In the genomic region with DNA sequence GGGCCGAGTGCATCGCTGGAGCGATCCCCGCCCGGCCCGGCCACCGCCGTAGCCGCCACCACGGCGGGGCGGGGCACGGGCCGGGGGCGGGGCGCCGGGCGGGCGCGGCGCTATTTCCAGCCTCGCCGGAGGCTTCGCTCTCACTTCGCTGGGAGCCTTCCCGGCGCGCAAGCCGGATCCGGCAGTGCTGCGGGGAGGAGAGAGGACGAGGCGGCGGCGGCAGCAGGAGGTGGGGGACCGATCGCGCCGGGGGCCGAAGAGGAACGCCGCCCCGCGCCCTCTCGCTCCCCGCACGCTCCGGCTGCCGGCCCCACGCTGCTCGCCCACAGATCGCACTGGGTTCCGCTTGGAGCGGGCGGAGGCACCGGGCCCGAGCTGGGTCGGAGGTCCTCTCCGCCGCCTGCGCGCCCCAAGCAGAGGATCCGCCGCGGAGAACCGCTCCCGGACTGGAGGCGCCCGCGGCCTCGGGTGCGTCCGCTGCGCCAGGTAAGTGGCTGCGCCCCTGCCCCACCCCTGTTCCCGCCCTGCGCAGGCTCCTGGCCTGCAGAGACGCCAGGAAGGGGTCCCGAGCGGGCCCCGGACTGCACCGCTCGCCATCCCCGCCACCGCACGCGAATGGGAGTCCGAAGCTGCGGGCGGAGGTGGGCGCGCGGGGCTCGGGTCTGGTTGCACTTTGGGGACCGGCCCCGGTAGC, we compare ENCODE assay signal across 8 cellular contexts. TPM values are rescaled to one million over a fixed set of nuclear protein-coding genes. Genes with fewer than 3 reads are reported as not detected.
A peak's percentile ranks its signal among the peaks of the same experiment; 100 is the strongest.
DNase-seq lines count a peak whose midpoint lies in the region; ATAC-seq and TF ChIP-seq lines count a peak whose summit lies in the region.

Gene CHST8, plus strand, starts transcription at position 143 of the 694 bp plus-strand sequence. CDS start 67,309 bp downstream, outside the sequence.

- peaks cover 9% of the 10 kb centered on the region for H3K27me3 ChIP-seq in rectal smooth muscle tissue (ENCODE audit: control insufficient read depth, insufficient read depth, low read length)

- H3K9ac ChIP-seq in rectal smooth muscle tissue (ENCODE audit: low read length) = no peak within 1 kb of the TSS

- TF ChIP-seq CTCF in HEK293 (tag by site-specific recombination; IDR thresholded peaks at IDR 0.05) = 0 out of 2 replicates have a peak, but pooled peaks have one; percentile 35

- CTCF ChIA-PET in HEK293 (lab: Yijun Ruan, JAX) = interaction anchor here (0.5 to 1.0 kb wide), 2 partner anchors 192 to 877 kb away, joined by 3 read pairs; no protein-coding TSS in a partner anchor

- ATAC-seq in GM21723 (IDR thresholded peaks at IDR 0.05; ENCODE audit: unreplicated experiment) (no peak), GM19328 (IDR thresholded peaks at IDR 0.05; ENCODE audit: unreplicated experiment) (no peak)

- POLR2A ChIA-PET in HEK293 (lab: Yijun Ruan, JAX) = interaction anchor here (0.6 to 2.6 kb wide), 9 partner anchors 10 to 191 kb away, joined by 3 to 9 read pairs (median 4); partner anchors contain the start of gene PEPD

- H3K4me1 ChIP-seq in HEK293 (ENCODE audit: control insufficient read depth, insufficient read depth, low read length) (peaks cover 9% of the 10 kb centered on the region), rectal smooth muscle tissue (ENCODE audit: control insufficient read depth, insufficient read depth, low read length) (no peaks in the 10 kb centered on the region)

- H3K27ac ChIP-seq in HEK293 (ENCODE audit: extremely low read depth, low read depth, low read length) = peak within 1 kb of the TSS; percentile 67; the same call in 1 of the 2 replicates
- H3K27ac ChIP-seq in rectal smooth muscle tissue (ENCODE audit: low read depth, low read length) = no peak within 1 kb of the TSS

- no peaks in the 10 kb centered on the region for H3K9me3 ChIP-seq in HEK293 (ENCODE audit: control insufficient read depth, insufficient read depth, low read depth, low read length)

- DNase-seq in RPMI7951 (ENCODE audit: low read depth) (peak; percentile 13), glomerular visceral epithelial cell (ENCODE audit: extremely low spot score) (peak; percentile 3), HCEC 1CT (no peak)
- DNase-seq in NK-92 treated with Interleukin-12 subunit alpha and Interleukin-12 subunit beta, amount 100 ng/mL, for 24 hours (lab: John Stamatoyannopoulos, UW) = no peak

- H3K36me3 ChIP-seq in HEK293 (ENCODE audit: control insufficient read depth in 2 of 2, insufficient read depth in 1 of 2, low read length in 2 of 2) = no peaks in the 10 kb centered on the region; a peak in 1 of 3 replicates
- H3K36me3 ChIP-seq in rectal smooth muscle tissue (ENCODE audit: control insufficient read depth, insufficient read depth, low read length) = no peaks in the 10 kb centered on the region

- H3K4me3 ChIP-seq in HEK293 (ENCODE audit: low read depth, low read length) = peak within 1 kb of the TSS; percentile 43
- peak within 1 kb of the TSS; percentile 46 for H3K4me3 ChIP-seq in rectal smooth muscle tissue (ENCODE audit: low read length)

TF ChIP-seq in HEK293, 187 proteins besides CTCF, POLR2A, EP300 and RAD21 (continues in another document):
- peak; percentile 69 for TF ChIP-seq YY2 (tag by site-specific recombination; IDR thresholded peaks at IDR 0.05)
- TF ChIP-seq ZFP37 (tag by site-specific recombination; IDR thresholded peaks at IDR 0.05) = peak; percentile 29; the same call in 1 of the 2 replicates
- no peak for TF ChIP-seq ZNF202 (tag by site-specific recombination; IDR thresholded peaks at IDR 0.05; ENCODE audit: borderline replicate concordance)
- 0 out of 2 replicates have a peak, but pooled peaks have one; percentile 31 for TF ChIP-seq ZNF792 (tag by site-specific recombination; IDR thresholded peaks at IDR 0.05)
- no peak for TF ChIP-seq ZNF555 (tag by site-specific recombination; conservative IDR thresholded peaks at IDR 0.05)
- TF ChIP-seq ZNF560 (tag by site-specific recombination; IDR thresholded peaks at IDR 0.05; ENCODE audit: borderline replicate concordance) = no peak
- no peak for TF ChIP-seq ZNF510 (tag by site-specific recombination; IDR thresholded peaks at IDR 0.05; ENCODE audit: insufficient replicate concordance)
- TF ChIP-seq, protein P1, sequence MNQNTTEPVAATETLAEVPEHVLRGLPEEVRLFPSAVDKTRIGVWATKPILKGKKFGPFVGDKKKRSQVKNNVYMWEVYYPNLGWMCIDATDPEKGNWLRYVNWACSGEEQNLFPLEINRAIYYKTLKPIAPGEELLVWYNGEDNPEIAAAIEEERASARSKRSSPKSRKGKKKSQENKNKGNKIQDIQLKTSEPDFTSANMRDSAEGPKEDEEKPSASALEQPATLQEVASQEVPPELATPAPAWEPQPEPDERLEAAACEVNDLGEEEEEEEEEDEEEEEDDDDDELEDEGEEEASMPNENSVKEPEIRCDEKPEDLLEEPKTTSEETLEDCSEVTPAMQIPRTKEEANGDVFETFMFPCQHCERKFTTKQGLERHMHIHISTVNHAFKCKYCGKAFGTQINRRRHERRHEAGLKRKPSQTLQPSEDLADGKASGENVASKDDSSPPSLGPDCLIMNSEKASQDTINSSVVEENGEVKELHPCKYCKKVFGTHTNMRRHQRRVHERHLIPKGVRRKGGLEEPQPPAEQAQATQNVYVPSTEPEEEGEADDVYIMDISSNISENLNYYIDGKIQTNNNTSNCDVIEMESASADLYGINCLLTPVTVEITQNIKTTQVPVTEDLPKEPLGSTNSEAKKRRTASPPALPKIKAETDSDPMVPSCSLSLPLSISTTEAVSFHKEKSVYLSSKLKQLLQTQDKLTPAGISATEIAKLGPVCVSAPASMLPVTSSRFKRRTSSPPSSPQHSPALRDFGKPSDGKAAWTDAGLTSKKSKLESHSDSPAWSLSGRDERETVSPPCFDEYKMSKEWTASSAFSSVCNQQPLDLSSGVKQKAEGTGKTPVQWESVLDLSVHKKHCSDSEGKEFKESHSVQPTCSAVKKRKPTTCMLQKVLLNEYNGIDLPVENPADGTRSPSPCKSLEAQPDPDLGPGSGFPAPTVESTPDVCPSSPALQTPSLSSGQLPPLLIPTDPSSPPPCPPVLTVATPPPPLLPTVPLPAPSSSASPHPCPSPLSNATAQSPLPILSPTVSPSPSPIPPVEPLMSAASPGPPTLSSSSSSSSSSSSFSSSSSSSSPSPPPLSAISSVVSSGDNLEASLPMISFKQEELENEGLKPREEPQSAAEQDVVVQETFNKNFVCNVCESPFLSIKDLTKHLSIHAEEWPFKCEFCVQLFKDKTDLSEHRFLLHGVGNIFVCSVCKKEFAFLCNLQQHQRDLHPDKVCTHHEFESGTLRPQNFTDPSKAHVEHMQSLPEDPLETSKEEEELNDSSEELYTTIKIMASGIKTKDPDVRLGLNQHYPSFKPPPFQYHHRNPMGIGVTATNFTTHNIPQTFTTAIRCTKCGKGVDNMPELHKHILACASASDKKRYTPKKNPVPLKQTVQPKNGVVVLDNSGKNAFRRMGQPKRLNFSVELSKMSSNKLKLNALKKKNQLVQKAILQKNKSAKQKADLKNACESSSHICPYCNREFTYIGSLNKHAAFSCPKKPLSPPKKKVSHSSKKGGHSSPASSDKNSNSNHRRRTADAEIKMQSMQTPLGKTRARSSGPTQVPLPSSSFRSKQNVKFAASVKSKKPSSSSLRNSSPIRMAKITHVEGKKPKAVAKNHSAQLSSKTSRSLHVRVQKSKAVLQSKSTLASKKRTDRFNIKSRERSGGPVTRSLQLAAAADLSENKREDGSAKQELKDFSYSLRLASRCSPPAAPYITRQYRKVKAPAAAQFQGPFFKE (tag by site-specific recombination; IDR thresholded peaks at IDR 0.05; ENCODE audit: borderline replicate concordance) = peak; percentile 54; the same call in 1 of the 2 replicates
- 0 out of 2 replicates have a peak, but pooled peaks have one; percentile 49 for TF ChIP-seq INSM2 (tag by site-specific recombination; IDR thresholded peaks at IDR 0.05)
- no peak for TF ChIP-seq FEZF1 (tag by site-specific recombination; IDR thresholded peaks at IDR 0.05)
- peak; percentile 82 for TF ChIP-seq ZBTB48 (tag by site-specific recombination; IDR thresholded peaks at IDR 0.05)
- TF ChIP-seq ZNF146 (tag by site-specific recombination; IDR thresholded peaks at IDR 0.05) = peak; percentile 33; the same call in 1 of the 2 replicates
- peak; percentile 42; the same call in 1 of the 2 replicates for TF ChIP-seq ZNF629 (tag by site-specific recombination; IDR thresholded peaks at IDR 0.05)
- TF ChIP-seq KLF7 (tag by site-specific recombination; IDR thresholded peaks at IDR 0.05; ENCODE audit: borderline replicate concordance) = peak; percentile 40; the same call in 1 of the 2 replicates

RNA-seq across cellular contexts. Expression of gene CHST8, which starts in this region (rescaled TPM):
- not detected in 2 replicates for total RNA-seq in RPMI7951 (2014; rRNA removed; shearing (Covaris generic))

Comparison
In these comparisons a context has a peak if more than half of its experiments do, and no peak if none do; other contexts are left out.
1. Peak in DNase-seq in RPMI7951; RNA of the gene not detected or under 1 TPM.